In genomic region chrX:2662586-2662985, GRCh38 we compare ENCODE assay signal across 33 cellular contexts.
"Had no signal": no experiment of that assay in that cellular context is flagged by ENCODE, and none has a peak within 500 bp of the region (broad histone marks: within the 10 kb centered on the region; RNA-seq: fewer than 3 reads in every experiment).

No MANE protein-coding gene starts in this region.

- H3K27me3 Mint-ChIP-seq: activated CD4-positive, alpha-beta memory T cell treated with anti-CD3 and anti-CD28 coated beads for 36 hours; activated CD4-positive, alpha-beta T cell treated with anti-CD3 and anti-CD28 coated beads for 36 hours; activated CD4-positive, alpha-beta T cell treated with anti-CD3 and anti-CD28 coated beads, Interleukin-2, amount 10 ng/mL, durations not matched to agents 7 days and 5 days had no signal

- H3K9me3 Mint-ChIP-seq: activated CD4-positive, alpha-beta memory T cell treated with anti-CD3 and anti-CD28 coated beads for 36 hours; activated CD4-positive, alpha-beta T cell treated with anti-CD3 and anti-CD28 coated beads, Interleukin-2, amount 10 ng/mL, durations not matched to agents 7 days and 5 days; activated naive CD4-positive, alpha-beta T cell treated with anti-CD3 and anti-CD28 coated beads for 36 hours; activated naive CD4-positive, alpha-beta T cell treated with anti-CD3 and anti-CD28 coated beads, Interleukin-2, amount 50 U/mL, for 72 hours; activated T-cell treated with anti-CD3 and anti-CD28 coated beads, Interleukin-2, amount 50 U/mL, for 4 hours; activated T-helper 1 cell treated with anti-CD3 and anti-CD28 coated beads, Interleukin-12 subunit alpha, Interleukin-12 subunit beta, Interleukin-2, Interleukin-4 antibody, amounts not matched to agents 30 ng/mL and 10 ng/mL and 1 ng/mL, durations not matched to agents 14 hours and 24 hours and 36 hours; T-helper 1 cell treated with Interleukin-12 subunit alpha and Interleukin-12 subunit beta and Interleukin-4 antibody, amounts not matched to agents 30 μg/mL and 1 μg/mL, for 36 hours; T-helper 2 cell treated with Interferon-gamma antibody and Interleukin-4, amounts not matched to agents 5 μg/mL and 100 μg/mL, for 36 hours; WTC11 had no signal

- H3K4me3 ChIP-seq: adrenal gland, body of pancreas, breast epithelium, SJCRH30, SK-N-MC had no signal

- H3K27me3 ChIP-seq: adrenal gland, body of pancreas, breast epithelium, SJCRH30 had no signal

- H3K4me3 Mint-ChIP-seq: activated CD4-positive, alpha-beta memory T cell treated with anti-CD3 and anti-CD28 coated beads for 36 hours; activated CD4-positive, alpha-beta T cell treated with anti-CD3 and anti-CD28 coated beads for 36 hours; activated CD4-positive, alpha-beta T cell treated with anti-CD3 and anti-CD28 coated beads, Interleukin-2, amount 10 ng/mL, durations not matched to agents 7 days and 5 days; activated naive CD4-positive, alpha-beta T cell treated with anti-CD3 and anti-CD28 coated beads for 36 hours; activated T-cell treated with anti-CD3 and anti-CD28 coated beads, Interleukin-2, amount 50 U/mL, for 4 hours; activated T-helper 1 cell treated with anti-CD3 and anti-CD28 coated beads, Interleukin-12 subunit alpha, Interleukin-12 subunit beta, Interleukin-2, Interleukin-4 antibody, amounts not matched to agents 30 ng/mL and 10 ng/mL and 1 ng/mL, durations not matched to agents 14 hours and 24 hours and 36 hours; T-helper 1 cell treated with Interleukin-12 subunit alpha and Interleukin-12 subunit beta and Interleukin-4 antibody, amounts not matched to agents 30 μg/mL and 1 μg/mL, for 36 hours; T-helper 2 cell treated with Interferon-gamma antibody and Interleukin-4, amounts not matched to agents 5 μg/mL and 100 μg/mL, for 36 hours; WTC11 had no signal

- H3K36me3 ChIP-seq: adrenal gland, breast epithelium, SJCRH30 had no signal

- H3K27ac Mint-ChIP-seq: activated CD4-positive, alpha-beta memory T cell treated with anti-CD3 and anti-CD28 coated beads for 36 hours; activated CD4-positive, alpha-beta T cell treated with anti-CD3 and anti-CD28 coated beads for 36 hours; activated CD4-positive, alpha-beta T cell treated with anti-CD3 and anti-CD28 coated beads, Interleukin-2, amount 10 ng/mL, durations not matched to agents 7 days and 5 days; activated naive CD4-positive, alpha-beta T cell treated with anti-CD3 and anti-CD28 coated beads for 36 hours; activated naive CD4-positive, alpha-beta T cell treated with anti-CD3 and anti-CD28 coated beads, Interleukin-2, amount 50 U/mL, for 72 hours; activated T-helper 1 cell treated with anti-CD3 and anti-CD28 coated beads, Interleukin-12 subunit alpha, Interleukin-12 subunit beta, Interleukin-2, Interleukin-4 antibody, amounts not matched to agents 30 ng/mL and 10 ng/mL and 1 ng/mL, durations not matched to agents 14 hours and 24 hours and 36 hours; T-helper 1 cell treated with Interleukin-12 subunit alpha and Interleukin-12 subunit beta and Interleukin-4 antibody, amounts not matched to agents 30 μg/mL and 1 μg/mL, for 36 hours; T-helper 2 cell treated with Interferon-gamma antibody and Interleukin-4, amounts not matched to agents 5 μg/mL and 100 μg/mL, for 36 hours; WTC11 had no signal

- DNase-seq: activated CD4-positive, alpha-beta memory T cell treated with anti-CD3 and anti-CD28 coated beads for 36 hours; activated CD4-positive, alpha-beta T cell treated with anti-CD3 and anti-CD28 coated beads for 36 hours; activated CD4-positive, alpha-beta T cell treated with anti-CD3 and anti-CD28 coated beads, Interleukin-2, amount 10 ng/mL, durations not matched to agents 7 days and 5 days; activated CD8-positive, alpha-beta memory T cell treated with anti-CD3 and anti-CD28 coated beads, Interleukin-2, amount 50 U/mL, for 4 hours; activated gamma-delta T cell treated with Interleukin-2 at 50 U/mL for 16 hours; activated naive CD4-positive, alpha-beta T cell treated with anti-CD3 and anti-CD28 coated beads for 36 hours; activated T-cell treated with anti-CD3 and anti-CD28 coated beads for 4 hours; activated T-cell treated with anti-CD3 and anti-CD28 coated beads, Interleukin-2, amount 50 U/mL, for 4 hours; adrenal gland; body of pancreas; MM.1S; MV-4-11; NCI-H1092; NCI-H1436 treated with DMSO at 0.1 percent for 48 hours; NCI-H1694 treated with DMSO at 0.1 percent for 48 hours; NCI-H2029 treated with DMSO at 0.1 percent for 48 hours; NCI-H2107; NCI-H2171; NCI-H510A; NCI-H526 treated with DMSO at 0.1 percent for 48 hours; NCI-H82; SHP77 had no signal

- H3K9me3 ChIP-seq: adrenal gland, body of pancreas, breast epithelium, SJCRH30 had no signal

- ATAC-seq: activated CD4-positive, alpha-beta T cell treated with anti-CD3 and anti-CD28 coated beads for 36 hours; activated CD4-positive, CD25-positive, alpha-beta regulatory T cell treated with anti-CD3 and anti-CD28 coated beads, Interleukin-2, amount 50 U/mL, for 24 hours; activated naive CD4-positive, alpha-beta T cell treated with anti-CD3 and anti-CD28 coated beads, Interleukin-2, amount 50 U/mL, for 72 hours; activated T-cell treated with anti-CD3 and anti-CD28 coated beads, Interleukin-2, amount 50 U/mL, for 4 hours; body of pancreas; Panc1; WTC11 had no signal

- H3K9ac ChIP-seq: KMS-11 had no signal

- H3K27ac ChIP-seq: adrenal gland, body of pancreas, breast epithelium, KMS-11, SJCRH30 had no signal

- H3K4me2 ChIP-seq: KMS-11 had no signal

- H3K4me1 ChIP-seq: adrenal gland, breast epithelium, SJCRH30 had no signal
